Comparison of ENCODE assay signal across 8 cellular contexts in the genomic region with DNA sequence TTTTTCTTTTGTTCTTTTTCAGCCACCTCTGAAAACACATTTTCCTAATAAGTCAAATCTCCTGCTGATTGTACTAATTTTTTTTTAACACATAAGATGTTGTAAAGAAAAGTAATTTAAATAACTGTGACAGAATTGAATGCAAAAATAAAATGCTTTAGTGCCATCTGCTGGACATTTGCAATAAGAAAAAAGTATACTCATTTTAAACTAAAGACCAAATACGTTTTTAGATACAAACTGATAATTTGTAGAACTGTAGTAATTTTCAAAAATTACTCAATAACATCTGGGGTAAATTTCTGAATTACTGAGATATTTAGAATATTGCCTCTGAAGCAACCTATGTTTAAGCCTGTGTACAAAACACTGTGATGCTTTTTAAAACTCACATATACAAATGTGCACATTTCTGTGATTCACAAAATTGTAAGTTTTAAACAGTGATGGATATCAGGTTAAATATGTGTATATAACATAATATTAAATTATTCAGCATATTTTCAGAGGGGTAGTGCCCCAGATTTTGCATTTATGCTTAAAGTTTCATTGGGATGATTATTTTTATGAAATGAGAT.
DNase-seq lines count a peak whose midpoint lies in the region; ATAC-seq and TF ChIP-seq lines count a peak whose summit lies in the region.

No MANE protein-coding gene starts in this region.

- TF ChIP-seq EP300 in tibial nerve (IDR thresholded peaks at IDR 0.05): no peak

- WGBS in tibial nerve, 2 donors: 1 to 4% methylated on average over 1 of the region's 1 CpG

- no peak for TF ChIP-seq POLR2A in tibial nerve (IDR thresholded peaks at IDR 0.05)

- H3K27ac ChIP-seq in PC-3 (ENCODE audit: low read length) (no peak overlapping the region), tibial nerve (no peak overlapping the region)
- H3K27ac ChIP-seq in CD8-positive, alpha-beta T cell (ENCODE audit: low read depth, low read length): no peak overlapping the region

- ATAC-seq in activated CD8-positive, alpha-beta T cell treated with anti-CD3 and anti-CD28 coated beads for 36 hours: no peak
- ATAC-seq in activated CD8-positive, alpha-beta T cell treated with anti-CD3 and anti-CD28 coated beads, Interleukin-2, amount 10 ng/mL, durations not matched to agents 7 days and 5 days: no peak
- no peak for ATAC-seq in PC-3
- ATAC-seq in GM21786 (IDR thresholded peaks at IDR 0.05; ENCODE audit: unreplicated experiment): no peak
- no peak for ATAC-seq in GM18502 (IDR thresholded peaks at IDR 0.05; ENCODE audit: poor library complexity, unreplicated experiment)
- no peak for ATAC-seq in CD8-positive, alpha-beta T cell

- H3K9ac ChIP-seq in PC-3 (ENCODE audit: low read length): no peak overlapping the region

- H3K36me3 Mint-ChIP-seq in activated CD8-positive, alpha-beta T cell treated with anti-CD3 and anti-CD28 coated beads for 36 hours (ENCODE audit: low read depth): no peaks in the 10 kb centered on the region
- no peaks in the 10 kb centered on the region for H3K36me3 Mint-ChIP-seq in activated CD8-positive, alpha-beta T cell treated with anti-CD3 and anti-CD28 coated beads, Interleukin-2, amount 10 ng/mL, durations not matched to agents 7 days and 5 days (ENCODE audit: low read depth)
- no peaks in the 10 kb centered on the region for H3K36me3 Mint-ChIP-seq in CD8-positive, alpha-beta T cell

- no peaks in the 10 kb centered on the region for H3F3A ChIP-seq in PC-3 (ENCODE audit: low read length, unreplicated experiment)

- no peak for DNase-seq in activated CD8-positive, alpha-beta T cell treated with anti-CD3 and anti-CD28 coated beads for 36 hours
- no peak for DNase-seq in activated CD8-positive, alpha-beta T cell treated with anti-CD3 and anti-CD28 coated beads, Interleukin-2, amount 10 ng/mL, durations not matched to agents 7 days and 5 days
- peak; percentile 25 for DNase-seq in PC-3
- peak; percentile 3 for DNase-seq in fibroblast of gingiva (ENCODE audit: low read depth)
- DNase-seq in tibial nerve (ENCODE audit: low spot score in 2 of 2): no peak
- no peak for DNase-seq in CD8-positive, alpha-beta T cell

- H3K9me3 ChIP-seq in PC-3 (ENCODE audit: low read length): no peaks in the 10 kb centered on the region
- no peaks in the 10 kb centered on the region for H3K9me3 ChIP-seq in tibial nerve
- no peaks in the 10 kb centered on the region for H3K9me3 ChIP-seq in CD8-positive, alpha-beta T cell (ENCODE audit: low read length)

- no peaks in the 10 kb centered on the region for H3K9me2 ChIP-seq in PC-3 (replicated peaks; ENCODE audit: low read length)

- H3K4me1 Mint-ChIP-seq in activated CD8-positive, alpha-beta T cell treated with anti-CD3 and anti-CD28 coated beads for 36 hours (ENCODE audit: low read depth): no peaks in the 10 kb centered on the region
- no peaks in the 10 kb centered on the region for H3K4me1 Mint-ChIP-seq in activated CD8-positive, alpha-beta T cell treated with anti-CD3 and anti-CD28 coated beads, Interleukin-2, amount 10 ng/mL, durations not matched to agents 7 days and 5 days (ENCODE audit: low read depth)
- no peaks in the 10 kb centered on the region for H3K4me1 Mint-ChIP-seq in CD8-positive, alpha-beta T cell (ENCODE audit: low read depth)

- H3K27ac Mint-ChIP-seq in activated CD8-positive, alpha-beta T cell treated with anti-CD3 and anti-CD28 coated beads for 36 hours: no peak overlapping the region
- no peak overlapping the region for H3K27ac Mint-ChIP-seq in activated CD8-positive, alpha-beta T cell treated with anti-CD3 and anti-CD28 coated beads, Interleukin-2, amount 10 ng/mL, durations not matched to agents 7 days and 5 days
- no peak overlapping the region for H3K27ac Mint-ChIP-seq in CD8-positive, alpha-beta T cell

- no peaks in the 10 kb centered on the region for H3K9me3 Mint-ChIP-seq in activated CD8-positive, alpha-beta T cell treated with anti-CD3 and anti-CD28 coated beads for 36 hours
- H3K9me3 Mint-ChIP-seq in activated CD8-positive, alpha-beta T cell treated with anti-CD3 and anti-CD28 coated beads, Interleukin-2, amount 10 ng/mL, durations not matched to agents 7 days and 5 days (ENCODE audit: insufficient read depth): no peaks in the 10 kb centered on the region
- no peaks in the 10 kb centered on the region for H3K9me3 Mint-ChIP-seq in CD8-positive, alpha-beta T cell

- CTCF ChIA-PET in activated CD8-positive, alpha-beta T cell treated with anti-CD3 and anti-CD28 coated beads for 36 hours (lab: Charles Lee): no interaction called here
- CTCF ChIA-PET in activated CD8-positive, alpha-beta T cell treated with anti-CD3 and anti-CD28 coated beads, Interleukin-2, amount 10 ng/mL, durations not matched to agents 7 days and 5 days (lab: Charles Lee): no interaction called here
- CTCF ChIA-PET in PC-3 (lab: Charles Lee): no interaction called here
- CTCF ChIA-PET in CD8-positive, alpha-beta T cell (lab: Charles Lee): no interaction called here

- H3K79me2 ChIP-seq in PC-3 (ENCODE audit: low read length): no peaks in the 10 kb centered on the region

- POLR2A ChIA-PET in activated CD8-positive, alpha-beta T cell treated with anti-CD3 and anti-CD28 coated beads for 36 hours (lab: Charles Lee): no interaction called here
- POLR2A ChIA-PET in activated CD8-positive, alpha-beta T cell treated with anti-CD3 and anti-CD28 coated beads, Interleukin-2, amount 10 ng/mL, durations not matched to agents 7 days and 5 days (lab: Charles Lee): no interaction called here
- POLR2A ChIA-PET in PC-3 (lab: Charles Lee; ENCODE audit: unreplicated experiment): no interaction called here
- POLR2A ChIA-PET in CD8-positive, alpha-beta T cell (lab: Charles Lee): no interaction called here

- no peak overlapping the region for H3K4me2 ChIP-seq in PC-3 (ENCODE audit: low read length)

- H3K4me1 ChIP-seq in PC-3 (ENCODE audit: insufficient read depth, low read length) (no peaks in the 10 kb centered on the region), tibial nerve (no peaks in the 10 kb centered on the region)
- no peaks in the 10 kb centered on the region for H3K4me1 ChIP-seq in CD8-positive, alpha-beta T cell (ENCODE audit: insufficient read depth, low read length)

- peaks cover 11% of the 10 kb centered on the region; the same call in 1 of the 2 replicates for H3K27me3 ChIP-seq in PC-3 (ENCODE audit: low read length)
- no peaks in the 10 kb centered on the region for H3K27me3 ChIP-seq in tibial nerve
- H3K27me3 ChIP-seq in CD8-positive, alpha-beta T cell (ENCODE audit: insufficient read depth, low read length): no peaks in the 10 kb centered on the region

- TF ChIP-seq CTCF in activated CD8-positive, alpha-beta T cell treated with anti-CD3 and anti-CD28 coated beads for 36 hours (IDR thresholded peaks at IDR 0.05): peak; percentile 53
- TF ChIP-seq CTCF in PC-3 (conservative IDR thresholded peaks at IDR 0.05; ENCODE audit: low read depth, low read length): peak; percentile 64
- TF ChIP-seq CTCF in tibial nerve (IDR thresholded peaks at IDR 0.05): peak; percentile 18 to 40 (median 33)
- no peak for TF ChIP-seq CTCF in CD8-positive, alpha-beta T cell (IDR thresholded peaks at IDR 0.05)

- BruUV-seq in PC-3 (replicated peaks; lab: Mats Ljungman, UMichigan): no TSS peak

- H3K4me3 ChIP-seq in PC-3 (ENCODE audit: low read length): no peak overlapping the region
- H3K4me3 ChIP-seq in tibial nerve: no peak overlapping the region
- no peak overlapping the region for H3K4me3 ChIP-seq in CD8-positive, alpha-beta T cell (ENCODE audit: low read depth, low read length)

- H3K4me3 Mint-ChIP-seq in activated CD8-positive, alpha-beta T cell treated with anti-CD3 and anti-CD28 coated beads for 36 hours: no peak overlapping the region
- H3K4me3 Mint-ChIP-seq in activated CD8-positive, alpha-beta T cell treated with anti-CD3 and anti-CD28 coated beads, Interleukin-2, amount 10 ng/mL, durations not matched to agents 7 days and 5 days: no peak overlapping the region
- H3K4me3 Mint-ChIP-seq in CD8-positive, alpha-beta T cell: no peak overlapping the region

- no peaks in the 10 kb centered on the region; the same call in 1 of the 2 replicates for H3K36me3 ChIP-seq in PC-3 (ENCODE audit: low read depth, low read length)
- H3K36me3 ChIP-seq in tibial nerve: no peaks in the 10 kb centered on the region
- H3K36me3 ChIP-seq in CD8-positive, alpha-beta T cell (ENCODE audit: insufficient read depth, low read length): no peaks in the 10 kb centered on the region

- no peaks in the 10 kb centered on the region for H4K20me1 ChIP-seq in PC-3 (ENCODE audit: low read length)

- intact Hi-C loops in activated CD8-positive, alpha-beta T cell treated with anti-CD3 and anti-CD28 coated beads for 36 hours (cut with micrococcal nuclease): loop anchor here (5.0 to 10.0 kb wide), 2 partner anchors 550 to 703 kb away; no protein-coding TSS in a partner anchor
- intact Hi-C loops in PC-3 (cut with micrococcal nuclease): loop anchor here (1.0 to 10.0 kb wide), 3 partner anchors 230 to 551 kb away; no protein-coding TSS in a partner anchor
- intact Hi-C loops in CD8-positive, alpha-beta T cell (cut with DNase I, micrococcal nuclease): loop anchor here (5.0 to 10.0 kb wide), 3 partner anchors 700 to 900 kb away; no protein-coding TSS in a partner anchor

- no peaks in the 10 kb centered on the region for H3K27me3 Mint-ChIP-seq in activated CD8-positive, alpha-beta T cell treated with anti-CD3 and anti-CD28 coated beads for 36 hours
- no peaks in the 10 kb centered on the region for H3K27me3 Mint-ChIP-seq in activated CD8-positive, alpha-beta T cell treated with anti-CD3 and anti-CD28 coated beads, Interleukin-2, amount 10 ng/mL, durations not matched to agents 7 days and 5 days (ENCODE audit: low read depth)
- no peaks in the 10 kb centered on the region for H3K27me3 Mint-ChIP-seq in CD8-positive, alpha-beta T cell (ENCODE audit: low read depth)

- no peak overlapping the region for H2AFZ ChIP-seq in PC-3 (ENCODE audit: low read length)

Comparison
In these comparisons a context has a peak if more than half of its experiments do, and no peak if none do; other contexts are left out.
1. DNase-seq: peak in PC-3 (single experiment) and fibroblast of gingiva (single experiment); none in activated CD8-positive, alpha-beta T cell treated with anti-CD3 and anti-CD28 coated beads for 36 hours (single experiment), activated CD8-positive, alpha-beta T cell treated with anti-CD3 and anti-CD28 coated beads, Interleukin-2, amount 10 ng/mL, durations not matched to agents 7 days and 5 days (single experiment), tibial nerve (0 of 2) and CD8-positive, alpha-beta T cell (0 of 7).